Comparison of ENCODE assay signal across 4 cellular contexts in genomic region chr3:46722443-46722842, GRCh38. TPM values are rescaled to one million over a fixed set of nuclear protein-coding genes. Genes with fewer than 3 reads are reported as not detected.
"Had no signal": no experiment of that assay in that cellular context is flagged by ENCODE, and none has a peak within 500 bp of the region (broad histone marks: within the 10 kb centered on the region; RNA-seq: fewer than 3 reads in every experiment).

No MANE protein-coding gene starts in this region.

- DNase-seq: GDM1, GF-D8 had no signal

- H3K4me3 ChIP-seq: GM12878 had no signal

RNA-seq across cellular contexts. Expression of gene PRSS50, which starts 4.8 kb away (rescaled TPM):
- total RNA-seq: G401, GM12878 had no signal

RNA-seq across cellular contexts. Expression of gene TMIE, which starts 21.3 kb away (rescaled TPM):
- total RNA-seq: G401, GM12878 had no signal
